ENCODE assay signal across 8 cellular contexts in genomic region chr15:50148362-50148963, GRCh38. TPM values are rescaled to one million over a fixed set of nuclear protein-coding genes. Genes with fewer than 3 reads are reported as not detected.
DNase-seq lines count a peak whose midpoint lies in the region; ATAC-seq and FAIRE-seq lines count a peak whose summit lies in the region.

No MANE protein-coding gene starts in this region.

- no peak overlapping the region for H3K4me3 ChIP-seq in iPS DF 6.9 (ENCODE audit: low read length)

- DNase-seq in AG08396 (ENCODE audit: low spot score) (peak; percentile 31), HT-29 (ENCODE audit: low spot score) (peak; percentile 87), SW 1271 (lab: John Stamatoyannopoulos, UW) (peak; percentile 15 to 68), iPS DF 6.9 (ENCODE audit: low read depth, low spot score) (peak; percentile 66), T-helper 2 cell (no peak), frontal cortex (ENCODE audit: low spot score in 2 of 2) (no peak), amygdala (lab: John Stamatoyannopoulos, UW) (no peak)

- no peaks in the 10 kb centered on the region for H3K4me1 ChIP-seq in iPS DF 6.9 (ENCODE audit: control insufficient read depth, insufficient read depth, low read length)

- no peaks in the 10 kb centered on the region for H3K9me3 ChIP-seq in iPS DF 6.9 (ENCODE audit: control insufficient read depth, insufficient read depth, low read length)

- H3K36me3 ChIP-seq in iPS DF 6.9 (ENCODE audit: control insufficient read depth, insufficient read depth, low read length) = no peaks in the 10 kb centered on the region

- H3K27ac ChIP-seq in iPS DF 6.9 (ENCODE audit: low read length) = no peak overlapping the region

- 100% methylated on average over 1 of the region's 4 CpGs for WGBS in iPS DF 6.9 (ENCODE audit: insufficient coverage, insufficient read length)

- ATAC-seq in GM21447 (IDR thresholded peaks at IDR 0.05; ENCODE audit: unreplicated experiment) = no peak

- no peaks in the 10 kb centered on the region for H3K27me3 ChIP-seq in iPS DF 6.9 (ENCODE audit: control insufficient read depth, insufficient read depth, low read length)

- no peak for FAIRE-seq in frontal cortex (lab: Jason Lieb, UNC)

RNA-seq across cellular contexts. Expression of gene ATP8B4, which starts 29.4 kb away (rescaled TPM):
- 0.66 and 0.68 TPM in 2 replicates for total RNA-seq in HT-29 (2014; rRNA removed; shearing (Covaris generic))
- total RNA-seq in frontal cortex = 6.9 TPM

RNA-seq across cellular contexts. Expression of gene SLC27A2, which starts 33.5 kb away (rescaled TPM):
- 44.5 and 56.0 TPM in 2 replicates for total RNA-seq in HT-29 (2014; rRNA removed; shearing (Covaris generic))
- 1.6 TPM for total RNA-seq in frontal cortex

Comparison
In these comparisons a context has a peak if more than half of its experiments do, and no peak if none do; other contexts are left out.
1. DNase-seq: peak in AG08396 (single experiment), HT-29 (single experiment), SW 1271 (2 of 2) and iPS DF 6.9 (single experiment); none in T-helper 2 cell (0 of 5), frontal cortex (0 of 2) and amygdala (0 of 56).
2. RNA of gene SLC27A2, which starts 33.5 kb away (total RNA-seq): 44.5 to 56.0 TPM in HT-29; 1.6 TPM in frontal cortex (single experiment); every median in the first group is over 10 times any median in the second.